18 cellular contexts compared by ENCODE assay signal in genomic region chr3:108420926-108421325, GRCh38.
DNase-seq lines count a peak whose midpoint lies in the region; ATAC-seq and TF ChIP-seq lines count a peak whose summit lies in the region.
"Had no signal": no experiment of that assay in that cellular context is flagged by ENCODE, and none has a peak within 500 bp of the region (broad histone marks: within the 10 kb centered on the region; RNA-seq: fewer than 3 reads in every experiment).

No MANE protein-coding gene starts in this region.

- POLR2A ChIA-PET in activated CD4-positive, alpha-beta T cell treated with anti-CD3 and anti-CD28 coated beads for 36 hours (lab: Charles Lee), result no interaction called here
- POLR2A ChIA-PET in activated CD4-positive, alpha-beta T cell treated with anti-CD3 and anti-CD28 coated beads, Interleukin-2, amount 10 ng/mL, durations not matched to agents 7 days and 5 days (lab: Charles Lee), result no interaction called here

- H3K4me1 Mint-ChIP-seq in activated CD4-positive, alpha-beta T cell treated with anti-CD3 and anti-CD28 coated beads for 36 hours, result peaks cover 12% of the 10 kb centered on the region
- no peaks in the 10 kb centered on the region for H3K4me1 Mint-ChIP-seq in activated CD4-positive, alpha-beta T cell treated with anti-CD3 and anti-CD28 coated beads, Interleukin-2, amount 10 ng/mL, durations not matched to agents 7 days and 5 days
- H3K4me1 Mint-ChIP-seq: natural killer cell had no signal

- H3K27ac ChIP-seq in brain microvascular endothelial cell, result no peak overlapping the region
- H3K27ac ChIP-seq: 22Rv1, sigmoid colon, SJSA1, tibial nerve had no signal

- DNase-seq in activated CD4-positive, alpha-beta T cell treated with anti-CD3 and anti-CD28 coated beads for 36 hours, result peak; percentile 22
- DNase-seq in activated CD4-positive, alpha-beta T cell treated with anti-CD3 and anti-CD28 coated beads, Interleukin-2, amount 10 ng/mL, durations not matched to agents 7 days and 5 days, result no peak
- DNase-seq in M059J (ENCODE audit: low read depth) (peak; percentile 72), brain microvascular endothelial cell (peak; percentile 24), myocyte (ENCODE audit: low read depth) (peak; percentile 44), SHP77 treated with DMSO at 0.1 percent for 48 hours (lab: John Stamatoyannopoulos, UW) (no peak), medulla oblongata (ENCODE audit: extremely low spot score) (no peak)
- DNase-seq: activated gamma-delta T cell, glutamatergic neuron, left colon, natural killer cell, NCI-H1105 treated with DMSO at 0.1 percent for 48 hours, NCI-H510A treated with DMSO at 0.1 percent for 48 hours, sigmoid colon had no signal

- no peaks in the 10 kb centered on the region for H3K27me3 ChIP-seq in brain microvascular endothelial cell (replicated peaks)
- H3K27me3 ChIP-seq: sigmoid colon, SJSA1, tibial nerve had no signal

- in situ Hi-C loops in brain microvascular endothelial cell (cut with HindIII; ENCODE audit: low pct_ligation_motif_present, low sequenced_read_pairs), result no loop called here

- ATAC-seq in activated CD4-positive, alpha-beta T cell treated with anti-CD3 and anti-CD28 coated beads for 36 hours, result peak; percentile 54
- no peak for ATAC-seq in HG03521 (IDR thresholded peaks at IDR 0.05; ENCODE audit: unreplicated experiment)
- ATAC-seq: left colon, natural killer cell had no signal

- H3K36me3 ChIP-seq in brain microvascular endothelial cell (replicated peaks), result no peaks in the 10 kb centered on the region
- H3K36me3 ChIP-seq: sigmoid colon, SJSA1, tibial nerve had no signal

- no peak for TF ChIP-seq CTCF in brain microvascular endothelial cell (IDR thresholded peaks at IDR 0.05; ENCODE audit: low read depth, low read length, missing control alignments)

- no peak overlapping the region for H3K4me3 ChIP-seq in brain microvascular endothelial cell (ENCODE audit: low read depth, low read length)
- H3K4me3 ChIP-seq: sigmoid colon, SJSA1, tibial nerve had no signal

- H3K27me3 Mint-ChIP-seq in activated CD4-positive, alpha-beta T cell treated with anti-CD3 and anti-CD28 coated beads for 36 hours, result no peaks in the 10 kb centered on the region
- no peaks in the 10 kb centered on the region for H3K27me3 Mint-ChIP-seq in activated CD4-positive, alpha-beta T cell treated with anti-CD3 and anti-CD28 coated beads, Interleukin-2, amount 10 ng/mL, durations not matched to agents 7 days and 5 days

- H3K36me3 Mint-ChIP-seq in activated CD4-positive, alpha-beta T cell treated with anti-CD3 and anti-CD28 coated beads for 36 hours (ENCODE audit: low read depth), result no peaks in the 10 kb centered on the region
- H3K36me3 Mint-ChIP-seq in activated CD4-positive, alpha-beta T cell treated with anti-CD3 and anti-CD28 coated beads, Interleukin-2, amount 10 ng/mL, durations not matched to agents 7 days and 5 days (ENCODE audit: low read depth), result no peaks in the 10 kb centered on the region
- H3K36me3 Mint-ChIP-seq: natural killer cell had no signal

- no peak overlapping the region for H3K27ac Mint-ChIP-seq in activated CD4-positive, alpha-beta T cell treated with anti-CD3 and anti-CD28 coated beads for 36 hours
- H3K27ac Mint-ChIP-seq in activated CD4-positive, alpha-beta T cell treated with anti-CD3 and anti-CD28 coated beads, Interleukin-2, amount 10 ng/mL, durations not matched to agents 7 days and 5 days, result no peak overlapping the region
- H3K27ac Mint-ChIP-seq: natural killer cell had no signal

- CTCF ChIA-PET in activated CD4-positive, alpha-beta T cell treated with anti-CD3 and anti-CD28 coated beads for 36 hours (lab: Charles Lee), result interaction anchor here (1.5 kb wide), 1 partner anchor 11 kb away, joined by 5 read pairs; no protein-coding TSS in a partner anchor
- CTCF ChIA-PET in activated CD4-positive, alpha-beta T cell treated with anti-CD3 and anti-CD28 coated beads, Interleukin-2, amount 10 ng/mL, durations not matched to agents 7 days and 5 days (lab: Charles Lee), result interaction anchor here (1.1 kb wide), 1 partner anchor 16 kb away, joined by 3 read pairs; no protein-coding TSS in a partner anchor

- intact Hi-C loops in activated CD4-positive, alpha-beta T cell treated with anti-CD3 and anti-CD28 coated beads for 36 hours (cut with DNase I, micrococcal nuclease), result no loop called here

- H3K4me3 Mint-ChIP-seq in activated CD4-positive, alpha-beta T cell treated with anti-CD3 and anti-CD28 coated beads for 36 hours, result no peak overlapping the region
- no peak overlapping the region for H3K4me3 Mint-ChIP-seq in activated CD4-positive, alpha-beta T cell treated with anti-CD3 and anti-CD28 coated beads, Interleukin-2, amount 10 ng/mL, durations not matched to agents 7 days and 5 days
- H3K4me3 Mint-ChIP-seq: natural killer cell had no signal

- no peaks in the 10 kb centered on the region for H3K9me3 Mint-ChIP-seq in activated CD4-positive, alpha-beta T cell treated with anti-CD3 and anti-CD28 coated beads for 36 hours (ENCODE audit: low read depth)
- H3K9me3 Mint-ChIP-seq in activated CD4-positive, alpha-beta T cell treated with anti-CD3 and anti-CD28 coated beads, Interleukin-2, amount 10 ng/mL, durations not matched to agents 7 days and 5 days, result peaks cover 3% of the 10 kb centered on the region
- H3K9me3 Mint-ChIP-seq: natural killer cell had no signal

Comparison
In these comparisons a context has a peak if more than half of its experiments do, and no peak if none do; other contexts are left out.
1. DNase-seq: peak in activated CD4-positive, alpha-beta T cell treated with anti-CD3 and anti-CD28 coated beads for 36 hours (single experiment), M059J (single experiment), brain microvascular endothelial cell (single experiment) and myocyte (single experiment); none in activated CD4-positive, alpha-beta T cell treated with anti-CD3 and anti-CD28 coated beads, Interleukin-2, amount 10 ng/mL, durations not matched to agents 7 days and 5 days (single experiment), SHP77 treated with DMSO at 0.1 percent for 48 hours (single experiment) and medulla oblongata (single experiment).